16 cellular contexts compared by ENCODE assay signal in genomic region chr10:118472415-118472814, GRCh38.
"Had no signal": no experiment of that assay in that cellular context is flagged by ENCODE, and none has a peak within 500 bp of the region (broad histone marks: within the 10 kb centered on the region; RNA-seq: fewer than 3 reads in every experiment).

No MANE protein-coding gene starts in this region.

- H3K4me1 Mint-ChIP-seq: stimulated activated effector memory CD8-positive, alpha-beta T cell treated with anti-CD3 and anti-CD28 coated beads, Interleukin-12 subunit alpha, Interleukin-12 subunit beta, amount 100 ng/mL, for 72 hours had no signal

- H3K36me3 ChIP-seq: breast epithelium, esophagus squamous epithelium, gastroesophageal sphincter, thyroid gland, uterus had no signal

- H3K36me3 Mint-ChIP-seq: activated naive CD8-positive, alpha-beta T cell; stimulated activated effector memory CD8-positive, alpha-beta T cell treated with anti-CD3 and anti-CD28 coated beads, Interleukin-12 subunit alpha, Interleukin-12 subunit beta, amount 100 ng/mL, for 72 hours had no signal

- H3K4me3 ChIP-seq: breast epithelium, esophagus squamous epithelium, gastroesophageal sphincter, smooth muscle cell, thyroid gland, uterus had no signal

- H3K27ac Mint-ChIP-seq: activated naive CD8-positive, alpha-beta T cell; stimulated activated effector memory CD8-positive, alpha-beta T cell treated with anti-CD3 and anti-CD28 coated beads, Interleukin-12 subunit alpha, Interleukin-12 subunit beta, amount 100 ng/mL, for 72 hours had no signal

- H3K4me3 Mint-ChIP-seq: activated naive CD8-positive, alpha-beta T cell; activated T-cell treated with anti-CD3 and anti-CD28 coated beads, Interleukin-2, amount 50 U/mL, for 4 hours; stimulated activated effector memory CD8-positive, alpha-beta T cell treated with anti-CD3 and anti-CD28 coated beads, Interleukin-12 subunit alpha, Interleukin-12 subunit beta, amount 100 ng/mL, for 72 hours had no signal

- DNase-seq: activated gamma-delta T cell; activated T-cell treated with anti-CD3 and anti-CD28 coated beads, Interleukin-2, amount 50 U/mL, for 4 hours; amygdala; esophagus squamous epithelium; kidney glomerular epithelial cell; midbrain; posterior cingulate gyrus; right cardiac atrium; T-helper 2 cell; thyroid gland; uterus had no signal

- H3K27me3 ChIP-seq: thyroid gland, uterus had no signal

- ATAC-seq: activated T-cell treated with anti-CD3 and anti-CD28 coated beads, Interleukin-2, amount 50 U/mL, for 4 hours; gastroesophageal sphincter; stimulated activated effector memory CD8-positive, alpha-beta T cell treated with anti-CD3 and anti-CD28 coated beads, Interleukin-12 subunit alpha, Interleukin-12 subunit beta, amount 100 ng/mL, for 72 hours had no signal

- H3K27ac ChIP-seq: breast epithelium, esophagus squamous epithelium, gastroesophageal sphincter, thyroid gland, uterus had no signal

- H3K9me3 Mint-ChIP-seq: activated T-cell treated with anti-CD3 and anti-CD28 coated beads, Interleukin-2, amount 50 U/mL, for 4 hours; stimulated activated effector memory CD8-positive, alpha-beta T cell treated with anti-CD3 and anti-CD28 coated beads, Interleukin-12 subunit alpha, Interleukin-12 subunit beta, amount 100 ng/mL, for 72 hours had no signal
